In genomic region chr5:134174841-134175839, GRCh38 we compare ENCODE assay signal across 8 cellular contexts. TPM values are rescaled to one million over a fixed set of nuclear protein-coding genes. Genes with fewer than 3 reads are reported as not detected.
DNase-seq lines count a peak whose midpoint lies in the region; ATAC-seq and TF ChIP-seq lines count a peak whose summit lies in the region.

No MANE protein-coding gene starts in this region.

- WGBS in liver, result 21% methylated on average over 10 of the region's 10 CpGs

- H3K9me3 ChIP-seq in liver (ENCODE audit: control insufficient read depth in 4 of 4, low read length in 3 of 4), result no peaks in the 10 kb centered on the region
- no peaks in the 10 kb centered on the region for H3K9me3 ChIP-seq in vagina

- no peak for TF ChIP-seq POLR2A in vagina (IDR thresholded peaks at IDR 0.05)

- H3K36me3 ChIP-seq in liver (ENCODE audit: control insufficient read depth in 4 of 4, insufficient read depth in 3 of 4, low read depth in 1 of 4, low read length in 3 of 4), result peaks cover 11 to 24% (median 18%) of the 10 kb centered on the region in 4 donors
- H3K36me3 ChIP-seq in vagina, result peaks cover 0 to 35% of the 10 kb centered on the region in 2 donors

- peak; percentile 50 for DNase-seq in DMS53 (lab: John Stamatoyannopoulos, UW)
- no peak for DNase-seq in DMS53 treated with DMSO at 0.1 percent for 48 hours (lab: John Stamatoyannopoulos, UW; ENCODE audit: unreplicated experiment)
- DNase-seq in NCI-H128 (lab: John Stamatoyannopoulos, UW; ENCODE audit: unreplicated experiment), result peak; percentile 19
- DNase-seq in astrocyte of the spinal cord (ENCODE audit: low read depth, low spot score), result peak; percentile 65
- no peak for DNase-seq in vagina (ENCODE audit: extremely low spot score in 2 of 2)
- no peak for DNase-seq in NCI-H1930 (lab: John Stamatoyannopoulos, UW)

- H3K4me1 ChIP-seq in liver (ENCODE audit: control insufficient read depth in 4 of 4, insufficient read depth in 4 of 4, low read length in 3 of 4), result peaks cover 3 to 30% (median 18%) of the 10 kb centered on the region in 4 donors
- H3K4me1 ChIP-seq in vagina, result peaks cover 68% of the 10 kb centered on the region

- TF ChIP-seq CTCF in astrocyte of the spinal cord (IDR thresholded peaks at IDR 0.05; ENCODE audit: low read depth, low read length) (no peak), liver (IDR thresholded peaks at IDR 0.05; ENCODE audit: low read depth, low read length, missing input control) (no peak), vagina (IDR thresholded peaks at IDR 0.05) (no peak)

- intact Hi-C loops in vagina (cut with DNase I), result no loop called here

- no peak for ATAC-seq in GM18519 (IDR thresholded peaks at IDR 0.05; ENCODE audit: low FRiP score, unreplicated experiment)

- H3K4me3 ChIP-seq in astrocyte of the spinal cord (ENCODE audit: low read depth, low read length) (peak overlapping the region; percentile 72), liver (ENCODE audit: low read depth in 1 of 3, low read length in 3 of 3) (peak overlapping the region; percentile 90 to 98 (median 91)), vagina (peak overlapping the region; percentile 98 to 99)

- peak overlapping the region; percentile 89 to 98 for H3K9ac ChIP-seq in liver (ENCODE audit: low read depth in 1 of 2, low read length in 2 of 2)

- TF ChIP-seq RAD21 in liver (IDR thresholded peaks at IDR 0.05), result no peak

- H3K27ac ChIP-seq in liver (ENCODE audit: low read depth in 1 of 2, low read length in 2 of 2) (no peak overlapping the region), vagina (peak overlapping the region; percentile 99)

- no peaks in the 10 kb centered on the region for H3K27me3 ChIP-seq in liver (ENCODE audit: control insufficient read depth in 4 of 4, insufficient read depth in 4 of 4, low read length in 3 of 4)
- no peaks in the 10 kb centered on the region for H3K27me3 ChIP-seq in vagina

- in situ Hi-C loops in astrocyte of the spinal cord (cut with HindIII; ENCODE audit: low sequenced_read_pairs), result no loop called here

TF ChIP-seq in liver, 16 proteins besides CTCF, POLR2A, EP300 and RAD21:
- TF ChIP-seq NR2F2 (IDR thresholded peaks at IDR 0.05), result no peak
- no peak for TF ChIP-seq GABPA (IDR thresholded peaks at IDR 0.05 in 1 of 2, conservative IDR thresholded peaks at IDR 0.05 in 1 of 2)
- TF ChIP-seq, protein P1, sequence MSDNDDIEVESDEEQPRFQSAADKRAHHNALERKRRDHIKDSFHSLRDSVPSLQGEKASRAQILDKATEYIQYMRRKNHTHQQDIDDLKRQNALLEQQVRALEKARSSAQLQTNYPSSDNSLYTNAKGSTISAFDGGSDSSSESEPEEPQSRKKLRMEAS (IDR thresholded peaks at IDR 0.05), result no peak
- peak; percentile 76 for TF ChIP-seq YY1 (IDR thresholded peaks at IDR 0.05)
- no peak for TF ChIP-seq SP1 (IDR thresholded peaks at IDR 0.05)

RNA-seq across cellular contexts. Expression of gene SKP1, which starts 1.6 kb away (rescaled TPM):
- total RNA-seq in liver (100 to 1,000 TPM; 129 to 207 TPM), vagina (147 TPM)
- polyA plus RNA-seq in liver, result 100 to 1,000 TPM; 298 to 407 TPM

RNA-seq across cellular contexts. Expression of gene PPP2CA, which starts 50.7 kb away (rescaled TPM):
- total RNA-seq in liver, result 10 to 100 TPM; 45.2 to 71.6 TPM
- polyA plus RNA-seq in liver, result 10 to 100 TPM; 43.3 to 64.9 TPM
- total RNA-seq in vagina, result 56.2 TPM

Comparison
In these comparisons a context has a peak if more than half of its experiments do, and no peak if none do; other contexts are left out.
1. DNase-seq: peak in DMS53 (single experiment), NCI-H128 (single experiment) and astrocyte of the spinal cord (single experiment); none in DMS53 treated with DMSO at 0.1 percent for 48 hours (single experiment), vagina (0 of 2) and NCI-H1930 (0 of 2).
2. Peak in every context shown above with its lines, with median percentiles within 50 percentile points of each other: H3K4me3 ChIP-seq.